ENCODE assay signal across 8 cellular contexts in genomic region chr20:2688041-2688591, GRCh38. TPM values are rescaled to one million over a fixed set of nuclear protein-coding genes. Genes with fewer than 3 reads are reported as not detected.
DNase-seq lines count a peak whose midpoint lies in the region; ATAC-seq and TF ChIP-seq lines count a peak whose summit lies in the region.

No MANE protein-coding gene starts in this region.

- peak; percentile 95 for TF ChIP-seq CTCF in NB4 (IDR thresholded peaks at IDR 0.05; ENCODE audit: low read depth, low read length)

- peak; percentile 11 for TF ChIP-seq POLR2A in NB4 (IDR thresholded peaks at IDR 0.05; ENCODE audit: extremely low read depth, insufficient read length)

- in situ Hi-C loops in G401 (cut with HindIII; ENCODE audit: low sequenced_read_pairs) = no loop called here

- DNase-seq in G401 (ENCODE audit: low spot score) (peak; percentile 8), NB4 (ENCODE audit: low read depth) (peak; percentile 95), ecto neural progenitor cell (ENCODE audit: low spot score) (peak; percentile 79), mucosa of gallbladder (ENCODE audit: low spot score) (peak; percentile 32), A172 (ENCODE audit: low spot score) (no peak)
- DNase-seq in activated CD4-positive, alpha-beta T cell treated with anti-CD3 and anti-CD28 coated beads, Interleukin-2, amount 50 U/mL, for 1 hour = peak; percentile 78
- peak; percentile 63 to 85 (median 69) for DNase-seq in stimulated activated naive CD4-positive, alpha-beta T cell (lab: John Stamatoyannopoulos, UW)

- ATAC-seq in HG03469 (IDR thresholded peaks at IDR 0.05; ENCODE audit: unreplicated experiment) = no peak

- peak overlapping the region; percentile 8 for H3K4me3 ChIP-seq in NB4 (ENCODE audit: low read depth, low read length)

RNA-seq across cellular contexts. Expression of gene EBF4, which starts 4.5 kb away (rescaled TPM):
- 0.25 TPM in 1 of 2 replicates, not detected in the other for total RNA-seq in G401 (2014; rRNA removed; shearing (Covaris generic))
- 12.7 TPM for total RNA-seq in mucosa of gallbladder
- total RNA-seq in A172 (2014; rRNA removed; shearing (Covaris generic)) = 5.2 and 7.2 TPM in 2 replicates

RNA-seq across cellular contexts. Expression of gene IDH3B, which starts 24.1 kb away (rescaled TPM):
- 204 and 239 TPM in 2 replicates for total RNA-seq in G401 (2014; rRNA removed; shearing (Covaris generic))
- 81.0 TPM for total RNA-seq in mucosa of gallbladder
- 258 and 260 TPM in 2 replicates for total RNA-seq in A172 (2014; rRNA removed; shearing (Covaris generic))

RNA-seq across cellular contexts. Expression of gene NOP56, which starts 35.7 kb away (rescaled TPM):
- 249 and 340 TPM in 2 replicates for total RNA-seq in G401 (2014; rRNA removed; shearing (Covaris generic))
- total RNA-seq in mucosa of gallbladder = 82.9 TPM
- 210 and 227 TPM in 2 replicates for total RNA-seq in A172 (2014; rRNA removed; shearing (Covaris generic))
